In genomic region chr10:24495666-24496065, GRCh38 we compare ENCODE assay signal across 1 cellular context.
TF ChIP-seq lines count a peak whose summit lies in the region.

No MANE protein-coding gene starts in this region.

TF ChIP-seq in SK-N-SH treated with all-trans-retinoic acid at 6 μM for 48 hours, 23 proteins besides CTCF, POLR2A, EP300 and RAD21 (continued from another document):
- TF ChIP-seq PATZ1 (CRISPR knock-in tag; IDR thresholded peaks at IDR 0.05; ENCODE audit: borderline replicate concordance) (no peak), ESRRG (CRISPR knock-in tag; IDR thresholded peaks at IDR 0.05) (no peak), ZFP3 (CRISPR knock-in tag; IDR thresholded peaks at IDR 0.05) (no peak), ZNF8 (CRISPR knock-in tag; IDR thresholded peaks at IDR 0.05) (no peak), SNAI2 (CRISPR knock-in tag; IDR thresholded peaks at IDR 0.05) (no peak), ZFP30 (CRISPR knock-in tag; IDR thresholded peaks at IDR 0.05) (no peak), OSR1 (CRISPR knock-in tag; IDR thresholded peaks at IDR 0.05) (no peak)
